In genomic region chr5:4879693-4880303, GRCh38 we compare ENCODE assay signal across 8 cellular contexts.
DNase-seq lines count a peak whose midpoint lies in the region; ATAC-seq and TF ChIP-seq lines count a peak whose summit lies in the region.

No MANE protein-coding gene starts in this region.

- ATAC-seq in HCT116 (peak; percentile 92), lung (ENCODE audit: insufficient read depth, low FRiP score) (peak; percentile 82)
- peak; percentile 26 for ATAC-seq in stimulated activated naive CD8-positive, alpha-beta T cell treated with anti-CD3 and anti-CD28 coated beads, Interleukin-15, Interleukin-2, amounts not matched to agents 100 U/mL and 50 U/mL, for 24 hours

- no peak overlapping the region for H3K4me2 ChIP-seq in HCT116 (ENCODE audit: low read length)

- H3K9me2 ChIP-seq in HCT116 (ENCODE audit: insufficient read depth) = no peaks in the 10 kb centered on the region

- DNase-seq in activated T-cell treated with anti-CD3 and anti-CD28 coated beads for 1 hour (ENCODE audit: low read depth) = peak; percentile 11
- no peak for DNase-seq in activated T-cell treated with anti-CD3 and anti-CD28 coated beads for 4 hours
- DNase-seq in HCT116 (ENCODE audit: low read depth, low spot score) = peak; percentile 39
- DNase-seq in MV-4-11 (lab: John Stamatoyannopoulos, UW) = peak; percentile 33
- DNase-seq in SW480 (ENCODE audit: low spot score) = peak; percentile 73
- peak; percentile 58 to 60 for DNase-seq in dermis microvascular lymphatic vessel endothelial cell (ENCODE audit: low read depth in 2 of 2)
- peak; percentile 77 for DNase-seq in lung (ENCODE audit: low spot score)
- DNase-seq in stimulated activated naive CD8-positive, alpha-beta T cell treated with anti-CD3 and anti-CD28 coated beads, Interleukin-15, Interleukin-2, amounts not matched to agents 100 U/mL and 50 U/mL, for 24 hours = peak; percentile 66

- no TSS peak for BruUV-seq in HCT116 (replicated peaks; lab: Mats Ljungman, UMichigan)

- H2AFZ ChIP-seq in HCT116 (ENCODE audit: low read depth, low read length, poor library complexity, severe bottlenecking) = no peak overlapping the region

- no peak for TF ChIP-seq POLR2A in HCT116 (IDR thresholded peaks at IDR 0.05; ENCODE audit: borderline replicate concordance, extremely low read depth, insufficient read depth, insufficient read length)

- RAD21 ChIA-PET in HCT116 (lab: Charles Lee; ENCODE audit: low non-redundant PET in 1 of 2, low total read pairs in 2 of 2, uncharacterized antibody in 2 of 2, unreplicated experiment in 2 of 2) = interaction anchor here (0.6 to 0.9 kb wide), 3 partner anchors 62 to 515 kb away, joined by 3 read pairs; no protein-coding TSS in a partner anchor

- no peak overlapping the region for H3K27ac ChIP-seq in HCT116 (ENCODE audit: low read depth, low read length)
- H3K27ac ChIP-seq in lung (ENCODE audit: low read depth in 1 of 2, low read length in 1 of 2) = no peak overlapping the region

- 51 to 53% methylated on average over 15 of the region's 15 CpGs for WGBS in lung, 2 donors

- no peak overlapping the region for H3K9ac ChIP-seq in HCT116 (ENCODE audit: low read length)

- no peak overlapping the region for H3K4me3 ChIP-seq in HCT116 (replicated peaks in 1 of 2; ENCODE audit: low read depth in 1 of 2, low read length in 2 of 2)
- H3K4me3 ChIP-seq in lung = no peak overlapping the region

- POLR2A ChIA-PET in HCT116 (lab: Charles Lee) = no interaction called here

- H3K4me1 ChIP-seq in HCT116 (ENCODE audit: control insufficient read depth in 1 of 2, insufficient read depth in 2 of 2, low read length in 2 of 2) (no peaks in the 10 kb centered on the region), lung (ENCODE audit: control insufficient read depth in 2 of 2, insufficient read depth in 2 of 2, low read length in 2 of 2) (no peaks in the 10 kb centered on the region)

- no peaks in the 10 kb centered on the region for H4K20me1 ChIP-seq in HCT116 (ENCODE audit: insufficient read depth)

- peak; percentile 83 for TF ChIP-seq RAD21 in HCT116 (IDR thresholded peaks at IDR 0.05; ENCODE audit: low read depth)

- H3K9me3 ChIP-seq in HCT116 (ENCODE audit: control insufficient read depth in 1 of 2, insufficient read depth in 1 of 2, low read depth in 1 of 2, low read length in 2 of 2) (no peaks in the 10 kb centered on the region), lung (ENCODE audit: control insufficient read depth in 2 of 2, insufficient read depth in 1 of 2, low read length in 1 of 2) (no peaks in the 10 kb centered on the region)

- intact Hi-C loops in HCT116 (cut with micrococcal nuclease) = loop anchor here (1.0 kb wide), 2 partner anchors 63 to 540 kb away; no protein-coding TSS in a partner anchor

- CTCF ChIA-PET in HCT116 (lab: Charles Lee) = interaction anchor here (0.7 to 1.5 kb wide), 6 partner anchors 61 to 586 kb away, joined by 3 to 14 read pairs (median 4); partner anchors contain the start of gene ICE1

- H3K27me3 ChIP-seq in HCT116 (ENCODE audit: insufficient read depth, low read length) = peaks cover 5% of the 10 kb centered on the region; the same call in 1 of the 2 replicates
- H3K27me3 ChIP-seq in lung (ENCODE audit: control insufficient read depth, insufficient read depth) = no peaks in the 10 kb centered on the region

- TF ChIP-seq CTCF in HCT116 (IDR thresholded peaks at IDR 0.05 in 2 of 3, conservative IDR thresholded peaks at IDR 0.05 in 1 of 3; ENCODE audit: borderline replicate concordance in 1 of 3, insufficient read depth in 1 of 3, low read depth in 2 of 3, low read length in 2 of 3) (peak; percentile 53 to 90 (median 89); a peak in 5 of 6 replicates), lung (IDR thresholded peaks at IDR 0.05; ENCODE audit: control extremely low read depth, extremely low read depth) (peak; percentile 62)

- H3K79me2 ChIP-seq in HCT116 (ENCODE audit: insufficient read depth, low read length) = no peaks in the 10 kb centered on the region

- H3K36me3 ChIP-seq in HCT116 (ENCODE audit: control insufficient read depth in 1 of 2, insufficient read depth in 2 of 2, low read length in 2 of 2) (no peaks in the 10 kb centered on the region), lung (ENCODE audit: control insufficient read depth in 2 of 2, insufficient read depth in 2 of 2, low read length in 2 of 2) (no peaks in the 10 kb centered on the region)

TF ChIP-seq in HCT116, 20 proteins besides CTCF, POLR2A, EP300 and RAD21:
- TF ChIP-seq ZFX (IDR thresholded peaks at IDR 0.05) (no peak), EZH2 (IDR thresholded peaks at IDR 0.05) (no peak), EGR1 (IDR thresholded peaks at IDR 0.05; ENCODE audit: low read depth) (no peak), CEBPB (IDR thresholded peaks at IDR 0.05; ENCODE audit: low read depth) (no peak), JUND (IDR thresholded peaks at IDR 0.05) (no peak), SIN3A (IDR thresholded peaks at IDR 0.05; ENCODE audit: low read depth) (no peak), TCF7L2 (IDR thresholded peaks at IDR 0.05; ENCODE audit: borderline replicate concordance, extremely low read depth, insufficient read depth, insufficient read length) (no peak), EZH2phosphoT487 (IDR thresholded peaks at IDR 0.05; ENCODE audit: borderline replicate concordance) (no peak), SP1 (IDR thresholded peaks at IDR 0.05; ENCODE audit: low read depth) (no peak), ELF1 (IDR thresholded peaks at IDR 0.05; ENCODE audit: borderline replicate concordance, low read depth) (no peak), FOSL1 (IDR thresholded peaks at IDR 0.05; ENCODE audit: low read depth) (no peak), YY1 (IDR thresholded peaks at IDR 0.05; ENCODE audit: extremely low read depth, insufficient replicate concordance, low read depth, low read length) (no peak)
- TF ChIP-seq, protein P1, sequence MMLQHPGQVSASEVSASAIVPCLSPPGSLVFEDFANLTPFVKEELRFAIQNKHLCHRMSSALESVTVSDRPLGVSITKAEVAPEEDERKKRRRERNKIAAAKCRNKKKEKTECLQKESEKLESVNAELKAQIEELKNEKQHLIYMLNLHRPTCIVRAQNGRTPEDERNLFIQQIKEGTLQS (IDR thresholded peaks at IDR 0.05) = no peak
- TF ChIP-seq, protein P2, sequence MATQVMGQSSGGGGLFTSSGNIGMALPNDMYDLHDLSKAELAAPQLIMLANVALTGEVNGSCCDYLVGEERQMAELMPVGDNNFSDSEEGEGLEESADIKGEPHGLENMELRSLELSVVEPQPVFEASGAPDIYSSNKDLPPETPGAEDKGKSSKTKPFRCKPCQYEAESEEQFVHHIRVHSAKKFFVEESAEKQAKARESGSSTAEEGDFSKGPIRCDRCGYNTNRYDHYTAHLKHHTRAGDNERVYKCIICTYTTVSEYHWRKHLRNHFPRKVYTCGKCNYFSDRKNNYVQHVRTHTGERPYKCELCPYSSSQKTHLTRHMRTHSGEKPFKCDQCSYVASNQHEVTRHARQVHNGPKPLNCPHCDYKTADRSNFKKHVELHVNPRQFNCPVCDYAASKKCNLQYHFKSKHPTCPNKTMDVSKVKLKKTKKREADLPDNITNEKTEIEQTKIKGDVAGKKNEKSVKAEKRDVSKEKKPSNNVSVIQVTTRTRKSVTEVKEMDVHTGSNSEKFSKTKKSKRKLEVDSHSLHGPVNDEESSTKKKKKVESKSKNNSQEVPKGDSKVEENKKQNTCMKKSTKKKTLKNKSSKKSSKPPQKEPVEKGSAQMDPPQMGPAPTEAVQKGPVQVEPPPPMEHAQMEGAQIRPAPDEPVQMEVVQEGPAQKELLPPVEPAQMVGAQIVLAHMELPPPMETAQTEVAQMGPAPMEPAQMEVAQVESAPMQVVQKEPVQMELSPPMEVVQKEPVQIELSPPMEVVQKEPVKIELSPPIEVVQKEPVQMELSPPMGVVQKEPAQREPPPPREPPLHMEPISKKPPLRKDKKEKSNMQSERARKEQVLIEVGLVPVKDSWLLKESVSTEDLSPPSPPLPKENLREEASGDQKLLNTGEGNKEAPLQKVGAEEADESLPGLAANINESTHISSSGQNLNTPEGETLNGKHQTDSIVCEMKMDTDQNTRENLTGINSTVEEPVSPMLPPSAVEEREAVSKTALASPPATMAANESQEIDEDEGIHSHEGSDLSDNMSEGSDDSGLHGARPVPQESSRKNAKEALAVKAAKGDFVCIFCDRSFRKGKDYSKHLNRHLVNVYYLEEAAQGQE (IDR thresholded peaks at IDR 0.05; ENCODE audit: low read depth) = no peak
- TF ChIP-seq, protein P3, sequence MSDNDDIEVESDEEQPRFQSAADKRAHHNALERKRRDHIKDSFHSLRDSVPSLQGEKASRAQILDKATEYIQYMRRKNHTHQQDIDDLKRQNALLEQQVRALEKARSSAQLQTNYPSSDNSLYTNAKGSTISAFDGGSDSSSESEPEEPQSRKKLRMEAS (IDR thresholded peaks at IDR 0.05) = no peak

Comparison
In these comparisons a context has a peak if more than half of its experiments do, and no peak if none do; other contexts are left out.
1. ATAC-seq: peak in every context shown above with its lines; median percentile 92 in HCT116; 82 in lung; 26 in stimulated activated naive CD8-positive, alpha-beta T cell treated with anti-CD3 and anti-CD28 coated beads, Interleukin-15, Interleukin-2, amounts not matched to agents 100 U/mL and 50 U/mL, for 24 hours.